In the genomic region with DNA sequence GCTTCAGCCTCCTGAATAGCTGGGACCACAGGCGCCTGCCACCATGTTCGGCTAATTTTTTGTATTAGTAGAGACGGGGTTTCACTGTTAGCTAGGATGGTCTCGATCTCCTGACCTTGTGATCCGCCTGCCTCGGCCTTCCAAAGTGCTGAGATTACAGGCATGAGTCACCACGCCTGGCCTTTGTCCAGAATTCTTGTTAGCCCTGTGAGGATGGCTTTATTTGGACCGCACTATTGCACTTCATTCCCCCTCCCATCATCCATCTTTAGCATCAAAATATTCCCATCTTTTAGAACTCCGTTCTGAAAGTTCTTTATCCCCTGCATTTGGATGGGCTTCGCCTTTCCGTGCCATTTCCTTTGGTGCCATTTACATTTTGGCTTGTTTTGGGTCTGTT, we compare ENCODE assay signal across 1 cellular context.
TF ChIP-seq lines count a peak whose summit lies in the region.

No MANE protein-coding gene starts in this region.

TF ChIP-seq in HepG2, 621 proteins besides CTCF, POLR2A, EP300 and RAD21:
- TF ChIP-seq FOSL2 (CRISPR knock-in tag; IDR thresholded peaks at IDR 0.05) (peak; percentile 68), SKI (IDR thresholded peaks at IDR 0.05; ENCODE audit: partially characterized antibody) (no peak)
- TF ChIP-seq, protein P1, sequence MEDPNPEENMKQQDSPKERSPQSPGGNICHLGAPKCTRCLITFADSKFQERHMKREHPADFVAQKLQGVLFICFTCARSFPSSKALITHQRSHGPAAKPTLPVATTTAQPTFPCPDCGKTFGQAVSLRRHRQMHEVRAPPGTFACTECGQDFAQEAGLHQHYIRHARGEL (CRISPR knock-in tag; IDR thresholded peaks at IDR 0.05) = no peak
- TF ChIP-seq, protein P2, sequence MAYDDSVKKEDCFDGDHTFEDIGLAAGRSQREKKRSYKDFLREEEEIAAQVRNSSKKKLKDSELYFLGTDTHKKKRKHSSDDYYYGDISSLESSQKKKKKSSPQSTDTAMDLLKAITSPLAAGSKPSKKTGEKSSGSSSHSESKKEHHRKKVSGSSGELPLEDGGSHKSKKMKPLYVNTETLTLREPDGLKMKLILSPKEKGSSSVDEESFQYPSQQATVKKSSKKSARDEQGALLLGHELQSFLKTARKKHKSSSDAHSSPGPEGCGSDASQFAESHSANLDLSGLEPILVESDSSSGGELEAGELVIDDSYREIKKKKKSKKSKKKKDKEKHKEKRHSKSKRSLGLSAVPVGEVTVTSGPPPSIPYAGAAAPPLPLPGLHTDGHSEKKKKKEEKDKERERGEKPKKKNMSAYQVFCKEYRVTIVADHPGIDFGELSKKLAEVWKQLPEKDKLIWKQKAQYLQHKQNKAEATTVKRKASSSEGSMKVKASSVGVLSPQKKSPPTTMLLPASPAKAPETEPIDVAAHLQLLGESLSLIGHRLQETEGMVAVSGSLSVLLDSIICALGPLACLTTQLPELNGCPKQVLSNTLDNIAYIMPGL (CRISPR knock-in tag; IDR thresholded peaks at IDR 0.05; ENCODE audit: borderline replicate concordance in 1 of 2, low read depth in 1 of 2) = no peak
- TF ChIP-seq, protein P3, sequence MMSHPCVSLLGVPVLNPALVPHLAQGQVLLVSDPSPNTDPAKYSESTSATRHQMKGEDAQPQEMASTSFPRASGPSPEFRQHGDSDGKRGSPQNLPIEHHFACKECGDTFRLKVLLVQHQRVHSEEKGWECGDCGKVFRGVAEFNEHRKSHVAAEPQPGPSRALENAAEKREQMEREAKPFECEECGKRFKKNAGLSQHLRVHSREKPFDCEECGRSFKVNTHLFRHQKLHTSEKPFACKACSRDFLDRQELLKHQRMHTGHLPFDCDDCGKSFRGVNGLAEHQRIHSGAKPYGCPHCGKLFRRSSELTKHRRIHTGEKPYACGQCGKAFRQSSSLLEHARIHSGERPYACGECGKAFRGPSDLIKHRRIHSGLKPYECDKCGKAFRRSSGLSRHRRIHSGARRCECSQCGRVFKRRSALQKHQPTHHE (CRISPR knock-in tag; IDR thresholded peaks at IDR 0.05; ENCODE audit: borderline replicate concordance) = no peak
